In the genomic region with DNA sequence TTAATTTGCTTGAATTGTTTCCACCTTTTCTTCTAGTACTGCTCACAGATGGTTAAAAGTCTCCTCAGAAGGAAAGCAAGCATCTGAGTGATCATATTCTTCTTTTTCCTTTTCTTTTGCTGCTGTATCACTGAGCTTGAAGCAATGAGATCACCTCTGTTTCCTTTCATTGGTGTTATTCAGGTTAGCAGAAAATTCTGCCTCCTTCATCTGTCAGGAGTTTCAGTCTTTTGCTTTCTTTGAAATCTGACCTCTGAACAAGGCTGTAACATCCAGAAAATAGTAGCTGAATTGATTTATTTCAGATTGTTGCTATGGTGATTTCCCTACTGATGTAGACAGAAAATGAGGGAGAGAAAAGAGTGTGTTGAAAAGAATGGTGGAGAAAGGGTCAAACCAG, we compare ENCODE assay signal across 17 cellular contexts.
DNase-seq lines count a peak whose midpoint lies in the region; TF ChIP-seq lines count a peak whose summit lies in the region.
"Had no signal": no experiment of that assay in that cellular context is flagged by ENCODE, and none has a peak within 500 bp of the region (broad histone marks: within the 10 kb centered on the region; RNA-seq: fewer than 3 reads in every experiment).

No MANE protein-coding gene starts in this region.

- peak overlapping the region; percentile 32 for H2AFZ ChIP-seq in SK-N-SH (ENCODE audit: low read depth)
- H2AFZ ChIP-seq in neural cell (ENCODE audit: low read depth, low read length) = peak overlapping the region; percentile 28
- H2AFZ ChIP-seq: GM23338 had no signal

- POLR2A ChIA-PET in SK-N-SH (lab: Yijun Ruan, JAX) = no interaction called here

- H3K79me2 ChIP-seq in SK-N-SH (ENCODE audit: insufficient read depth) = no peaks in the 10 kb centered on the region
- H3K79me2 ChIP-seq in neural cell (replicated peaks; ENCODE audit: insufficient read depth, low read length) = no peaks in the 10 kb centered on the region

- H3K9ac ChIP-seq in SK-N-SH = no peak overlapping the region
- peak overlapping the region; percentile 56 for H3K9ac ChIP-seq in neural cell (ENCODE audit: low read length)

- H3K4me1 ChIP-seq in SK-N-SH (ENCODE audit: control insufficient read depth in 1 of 2, insufficient read depth in 2 of 2, low read depth in 1 of 2, low read length in 1 of 2) = 0 out of 4 replicates have a peak, but pooled peaks cover 0 to 6% of the 10 kb centered on the region in 2 experiments
- H3K4me1 ChIP-seq in effector memory CD4-positive, alpha-beta T cell (ENCODE audit: control insufficient read depth, insufficient read depth, low read length, poor library complexity, severe bottlenecking) = no peaks in the 10 kb centered on the region
- H3K4me1 ChIP-seq: Caco-2 had no signal

- H3K27ac ChIP-seq in SK-N-SH (ENCODE audit: low read depth in 2 of 2, low read length in 1 of 2) (peak overlapping the region; percentile 5 to 18; a peak in 1 of 4 replicates), caudate nucleus (ENCODE audit: low read depth, low read length) (peak overlapping the region; percentile 24), neural cell (ENCODE audit: low read length) (peak overlapping the region; percentile 94)
- no peak overlapping the region for H3K27ac ChIP-seq in effector memory CD4-positive, alpha-beta T cell (ENCODE audit: insufficient read depth, low read length, poor library complexity, severe bottlenecking)
- H3K27ac ChIP-seq: C4-2B had no signal

- no peak for DNase-seq in SK-N-SH
- no peak for DNase-seq in caudate nucleus (lab: John Stamatoyannopoulos, UW)
- DNase-seq in mesenteric fat pad (ENCODE audit: low spot score) = no peak
- no peak for DNase-seq in effector memory CD4-positive, alpha-beta T cell
- DNase-seq in NCI-H2107 (lab: John Stamatoyannopoulos, UW) = no peak
- DNase-seq in SKM-1 treated with dmso at 0.1 percent for 144 hours (lab: John Stamatoyannopoulos, UW; ENCODE audit: unreplicated experiment) = no peak
- DNase-seq: AML-193; Caco-2; CD4-positive, alpha-beta T cell; DMS153; DMS79; GDM1; H7; HFFc6 had no signal

- H3K36me3 ChIP-seq in SK-N-SH (replicated peaks in 1 of 2; ENCODE audit: control insufficient read depth in 1 of 2, insufficient read depth in 2 of 2, low read length in 1 of 2) (no peaks in the 10 kb centered on the region), neural cell (ENCODE audit: insufficient read depth, low read length) (no peaks in the 10 kb centered on the region)
- H3K36me3 ChIP-seq in effector memory CD4-positive, alpha-beta T cell (ENCODE audit: control insufficient read depth, insufficient read depth, low read length) = no peaks in the 10 kb centered on the region

- no peak overlapping the region for H3K4me3 ChIP-seq in SK-N-SH (ENCODE audit: low read depth in 2 of 2, low read length in 1 of 2)
- peak overlapping the region; percentile 52 for H3K4me3 ChIP-seq in neural cell (ENCODE audit: low read length)
- H3K4me3 ChIP-seq in effector memory CD4-positive, alpha-beta T cell (ENCODE audit: insufficient read depth, low read depth, low read length, poor library complexity, severe bottlenecking) = no peak overlapping the region
- H3K4me3 ChIP-seq: GM23338 had no signal

- H3K9me2 ChIP-seq in SK-N-SH (no peaks in the 10 kb centered on the region), neural cell (ENCODE audit: insufficient read depth, low read length) (no peaks in the 10 kb centered on the region)

- H3F3A ChIP-seq in SK-N-SH (replicated peaks; ENCODE audit: insufficient read depth) (no peaks in the 10 kb centered on the region), neural cell (ENCODE audit: insufficient read depth, low read length, poor library complexity, severe bottlenecking) (no peaks in the 10 kb centered on the region)

- TF ChIP-seq RAD21 in SK-N-SH (IDR thresholded peaks at IDR 0.05; ENCODE audit: low read length) (no peak), neural cell (conservative IDR thresholded peaks at IDR 0.05) (peak; percentile 51)

- H3K4me2 ChIP-seq in SK-N-SH = no peak overlapping the region
- H3K4me2 ChIP-seq in neural cell (ENCODE audit: low read length) = peak overlapping the region; percentile 56
- H3K4me2 ChIP-seq: GM23338 had no signal

- H3K27me3 ChIP-seq in SK-N-SH (ENCODE audit: insufficient read depth) (no peaks in the 10 kb centered on the region), neural cell (ENCODE audit: insufficient read depth, low read depth, low read length) (no peaks in the 10 kb centered on the region)
- no peaks in the 10 kb centered on the region for H3K27me3 ChIP-seq in effector memory CD4-positive, alpha-beta T cell (replicated peaks; ENCODE audit: control insufficient read depth, insufficient read depth, low read length, poor library complexity, severe bottlenecking)

- CTCF ChIA-PET in SK-N-SH (lab: Yijun Ruan, JAX) = interaction anchor here (0.6 kb wide), 1 partner anchor 21 kb away, joined by 3 read pairs; no protein-coding TSS in a partner anchor

- TF ChIP-seq CTCF in SK-N-SH (IDR thresholded peaks at IDR 0.05) (no peak), neural cell (IDR thresholded peaks at IDR 0.05; ENCODE audit: poor library complexity, severe bottlenecking) (no peak)

- H4K20me1 ChIP-seq in SK-N-SH (ENCODE audit: insufficient read depth) = no peaks in the 10 kb centered on the region
- H4K20me1 ChIP-seq in neural cell (ENCODE audit: insufficient read depth) = no peaks in the 10 kb centered on the region

- H3K9me3 ChIP-seq in SK-N-SH (no peaks in the 10 kb centered on the region), neural cell (ENCODE audit: low read length) (no peaks in the 10 kb centered on the region)
- no peaks in the 10 kb centered on the region for H3K9me3 ChIP-seq in effector memory CD4-positive, alpha-beta T cell (ENCODE audit: control insufficient read depth, low read length)
- H3K9me3 ChIP-seq: Caco-2 had no signal

- TF ChIP-seq EP300 in SK-N-SH (IDR thresholded peaks at IDR 0.05; ENCODE audit: borderline replicate concordance in 1 of 2, low read depth in 1 of 2, low read length in 1 of 2) (no peak), neural cell (conservative IDR thresholded peaks at IDR 0.05; ENCODE audit: poor library complexity, severe bottlenecking) (peak; percentile 62)

TF ChIP-seq in SK-N-SH, 30 proteins besides CTCF, POLR2A, EP300 and RAD21 (continues in another document):
- no peak for TF ChIP-seq GATA2 (CRISPR knock-in tag; IDR thresholded peaks at IDR 0.05)
- TF ChIP-seq, protein P1, sequence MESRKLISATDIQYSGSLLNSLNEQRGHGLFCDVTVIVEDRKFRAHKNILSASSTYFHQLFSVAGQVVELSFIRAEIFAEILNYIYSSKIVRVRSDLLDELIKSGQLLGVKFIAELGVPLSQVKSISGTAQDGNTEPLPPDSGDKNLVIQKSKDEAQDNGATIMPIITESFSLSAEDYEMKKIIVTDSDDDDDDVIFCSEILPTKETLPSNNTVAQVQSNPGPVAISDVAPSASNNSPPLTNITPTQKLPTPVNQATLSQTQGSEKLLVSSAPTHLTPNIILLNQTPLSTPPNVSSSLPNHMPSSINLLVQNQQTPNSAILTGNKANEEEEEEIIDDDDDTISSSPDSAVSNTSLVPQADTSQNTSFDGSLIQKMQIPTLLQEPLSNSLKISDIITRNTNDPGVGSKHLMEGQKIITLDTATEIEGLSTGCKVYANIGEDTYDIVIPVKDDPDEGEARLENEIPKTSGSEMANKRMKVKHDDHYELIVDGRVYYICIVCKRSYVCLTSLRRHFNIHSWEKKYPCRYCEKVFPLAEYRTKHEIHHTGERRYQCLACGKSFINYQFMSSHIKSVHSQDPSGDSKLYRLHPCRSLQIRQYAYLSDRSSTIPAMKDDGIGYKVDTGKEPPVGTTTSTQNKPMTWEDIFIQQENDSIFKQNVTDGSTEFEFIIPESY (IDR thresholded peaks at IDR 0.05; ENCODE audit: borderline replicate concordance, low read depth) = no peak
- TF ChIP-seq, protein P2, sequence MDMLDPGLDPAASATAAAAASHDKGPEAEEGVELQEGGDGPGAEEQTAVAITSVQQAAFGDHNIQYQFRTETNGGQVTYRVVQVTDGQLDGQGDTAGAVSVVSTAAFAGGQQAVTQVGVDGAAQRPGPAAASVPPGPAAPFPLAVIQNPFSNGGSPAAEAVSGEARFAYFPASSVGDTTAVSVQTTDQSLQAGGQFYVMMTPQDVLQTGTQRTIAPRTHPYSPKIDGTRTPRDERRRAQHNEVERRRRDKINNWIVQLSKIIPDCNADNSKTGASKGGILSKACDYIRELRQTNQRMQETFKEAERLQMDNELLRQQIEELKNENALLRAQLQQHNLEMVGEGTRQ (IDR thresholded peaks at IDR 0.05; ENCODE audit: borderline replicate concordance, low read depth, low read length) = no peak
- TF ChIP-seq CHD2 (IDR thresholded peaks at IDR 0.05; ENCODE audit: low read length, partially characterized antibody) = no peak
- no peak for TF ChIP-seq NRF1 (IDR thresholded peaks at IDR 0.05; ENCODE audit: low read depth, low read length)

TF ChIP-seq in neural cell, 6 proteins besides CTCF, POLR2A, EP300 and RAD21 (continues in another document):
- TF ChIP-seq, protein P3, sequence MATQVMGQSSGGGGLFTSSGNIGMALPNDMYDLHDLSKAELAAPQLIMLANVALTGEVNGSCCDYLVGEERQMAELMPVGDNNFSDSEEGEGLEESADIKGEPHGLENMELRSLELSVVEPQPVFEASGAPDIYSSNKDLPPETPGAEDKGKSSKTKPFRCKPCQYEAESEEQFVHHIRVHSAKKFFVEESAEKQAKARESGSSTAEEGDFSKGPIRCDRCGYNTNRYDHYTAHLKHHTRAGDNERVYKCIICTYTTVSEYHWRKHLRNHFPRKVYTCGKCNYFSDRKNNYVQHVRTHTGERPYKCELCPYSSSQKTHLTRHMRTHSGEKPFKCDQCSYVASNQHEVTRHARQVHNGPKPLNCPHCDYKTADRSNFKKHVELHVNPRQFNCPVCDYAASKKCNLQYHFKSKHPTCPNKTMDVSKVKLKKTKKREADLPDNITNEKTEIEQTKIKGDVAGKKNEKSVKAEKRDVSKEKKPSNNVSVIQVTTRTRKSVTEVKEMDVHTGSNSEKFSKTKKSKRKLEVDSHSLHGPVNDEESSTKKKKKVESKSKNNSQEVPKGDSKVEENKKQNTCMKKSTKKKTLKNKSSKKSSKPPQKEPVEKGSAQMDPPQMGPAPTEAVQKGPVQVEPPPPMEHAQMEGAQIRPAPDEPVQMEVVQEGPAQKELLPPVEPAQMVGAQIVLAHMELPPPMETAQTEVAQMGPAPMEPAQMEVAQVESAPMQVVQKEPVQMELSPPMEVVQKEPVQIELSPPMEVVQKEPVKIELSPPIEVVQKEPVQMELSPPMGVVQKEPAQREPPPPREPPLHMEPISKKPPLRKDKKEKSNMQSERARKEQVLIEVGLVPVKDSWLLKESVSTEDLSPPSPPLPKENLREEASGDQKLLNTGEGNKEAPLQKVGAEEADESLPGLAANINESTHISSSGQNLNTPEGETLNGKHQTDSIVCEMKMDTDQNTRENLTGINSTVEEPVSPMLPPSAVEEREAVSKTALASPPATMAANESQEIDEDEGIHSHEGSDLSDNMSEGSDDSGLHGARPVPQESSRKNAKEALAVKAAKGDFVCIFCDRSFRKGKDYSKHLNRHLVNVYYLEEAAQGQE (IDR thresholded peaks at IDR 0.05; ENCODE audit: borderline replicate concordance) = peak; percentile 39
- no peak for TF ChIP-seq POLR2AphosphoS5 (IDR thresholded peaks at IDR 0.05)
- peak; percentile 15 for TF ChIP-seq SMC3 (conservative IDR thresholded peaks at IDR 0.05; ENCODE audit: poor library complexity)
- no peak for TF ChIP-seq EZH2 (IDR thresholded peaks at IDR 0.05; ENCODE audit: borderline replicate concordance, insufficient read depth, low read length, poor library complexity, severe bottlenecking)
